17 cellular contexts compared by ENCODE assay signal in genomic region chr10:51244308-51244707, GRCh38.
A peak's percentile ranks its signal among the peaks of the same experiment; 100 is the strongest.
DNase-seq lines count a peak whose midpoint lies in the region; ATAC-seq and TF ChIP-seq lines count a peak whose summit lies in the region.
"Had no signal": no experiment of that assay in that cellular context is flagged by ENCODE, and none has a peak within 500 bp of the region (broad histone marks: within the 10 kb centered on the region; RNA-seq: fewer than 3 reads in every experiment).

No MANE protein-coding gene starts in this region.

- H4K20me1 ChIP-seq in hepatocyte (ENCODE audit: insufficient read depth, poor library complexity, severe bottlenecking), result no peaks in the 10 kb centered on the region

- DNase-seq in hepatocyte (ENCODE audit: low spot score), result no peak
- DNase-seq in psoas muscle, result no peak
- DNase-seq in cerebellum (ENCODE audit: low spot score), result no peak
- DNase-seq in central memory CD4-positive, alpha-beta T cell, result no peak
- no peak for DNase-seq in nucleus accumbens (lab: John Stamatoyannopoulos, UW)
- no peak for DNase-seq in cerebellar cortex (ENCODE audit: low spot score)
- DNase-seq: aorta; effector CD4-positive, alpha-beta T cell; foreskin keratinocyte; immature natural killer cell; NCI-H146; NCI-H446; stimulated activated CD4-positive, alpha-beta T cell treated with anti-CD3 and anti-CD28 coated beads, Interleukin-4, amount 100 ng/mL, for 24 hours had no signal

- H3K36me3 Mint-ChIP-seq in brain, result no peaks in the 10 kb centered on the region
- H3K36me3 Mint-ChIP-seq: immature natural killer cell had no signal

- H3K79me2 ChIP-seq in hepatocyte, result no peaks in the 10 kb centered on the region

- no peaks in the 10 kb centered on the region for H3K27me3 Mint-ChIP-seq in brain
- H3K27me3 Mint-ChIP-seq: activated T-helper 17 cell treated with anti-CD3 and anti-CD28 coated beads, Interleukin-2, amount 50 U/mL, for 72 hours had no signal

- H3K27me3 ChIP-seq in HUES6 (ENCODE audit: control insufficient read depth, insufficient read depth, low read length) (no peaks in the 10 kb centered on the region), hepatocyte (no peaks in the 10 kb centered on the region), psoas muscle (ENCODE audit: insufficient read depth in 3 of 3, low read length in 2 of 3) (no peaks in the 10 kb centered on the region)
- H3K27me3 ChIP-seq: foreskin keratinocyte had no signal

- intact Hi-C loops in psoas muscle (cut with DNase I), result loop anchor here in 1 of 2 donors (10.0 kb wide), 1 partner anchor 170 kb away; the partner anchor contains the start of gene PRKG1

- peak overlapping the region; percentile 34 to 67 (median 55) for H3K4me3 Mint-ChIP-seq in brain
- H3K4me3 Mint-ChIP-seq: activated T-helper 17 cell treated with anti-CD3 and anti-CD28 coated beads, Interleukin-2, amount 50 U/mL, for 72 hours; HFFc6; immature natural killer cell had no signal

- H3K27ac ChIP-seq in HUES6 (ENCODE audit: low read depth, low read length) (peak overlapping the region; percentile 75; the same call in 1 of the 2 replicates), hepatocyte (no peak overlapping the region), psoas muscle (no peak overlapping the region)
- H3K27ac ChIP-seq: foreskin keratinocyte had no signal

- H2AFZ ChIP-seq in hepatocyte, result no peak overlapping the region

- TF ChIP-seq CTCF in brain (conservative IDR thresholded peaks at IDR 0.05) (no peak), hepatocyte (IDR thresholded peaks at IDR 0.05; ENCODE audit: poor library complexity) (no peak), psoas muscle (IDR thresholded peaks at IDR 0.05) (no peak)

- peak overlapping the region; percentile 6 for H3K4me2 ChIP-seq in hepatocyte

- H3K27ac Mint-ChIP-seq in brain, result peak overlapping the region; percentile 60 to 88 (median 76)
- H3K27ac Mint-ChIP-seq: activated T-helper 17 cell treated with anti-CD3 and anti-CD28 coated beads, Interleukin-2, amount 50 U/mL, for 72 hours; HFFc6; immature natural killer cell had no signal

- peak overlapping the region; percentile 16; the same call in 1 of the 2 replicates for H3K4me3 ChIP-seq in HUES6 (ENCODE audit: low read depth, low read length)
- no peak overlapping the region for H3K4me3 ChIP-seq in hepatocyte
- H3K4me3 ChIP-seq in psoas muscle, result no peak overlapping the region

- no peaks in the 10 kb centered on the region for H3K9me3 Mint-ChIP-seq in brain
- H3K9me3 Mint-ChIP-seq: activated T-helper 17 cell treated with anti-CD3 and anti-CD28 coated beads, Interleukin-2, amount 50 U/mL, for 72 hours; HFFc6 had no signal

- H3K9me3 ChIP-seq in HUES6 (ENCODE audit: control insufficient read depth, insufficient read depth, low read depth, low read length) (no peaks in the 10 kb centered on the region), hepatocyte (ENCODE audit: low read depth) (no peaks in the 10 kb centered on the region), psoas muscle (no peaks in the 10 kb centered on the region)

- ATAC-seq in psoas muscle, result peak; percentile 84 to 87 (median 85)
- ATAC-seq: activated T-helper 17 cell treated with anti-CD3 and anti-CD28 coated beads, Interleukin-2, amount 50 U/mL, for 72 hours; foreskin keratinocyte had no signal

- H3K9me2 ChIP-seq in hepatocyte (replicated peaks; ENCODE audit: insufficient read depth), result no peaks in the 10 kb centered on the region

- 8% methylated on average over 1 of the region's 1 CpG for WGBS in hepatocyte (ENCODE audit: low lambda C conversion rate, missing lambda C conversion rate)
- WGBS in psoas muscle, 3 donors, result 11 to 44% (median 20%) methylated on average over 1 of the region's 1 CpG

- no peak overlapping the region for H3K9ac ChIP-seq in HUES6 (ENCODE audit: low read length)

- H3K4me1 Mint-ChIP-seq in brain, result peaks cover 69% of the 10 kb centered on the region
- H3K4me1 Mint-ChIP-seq: activated T-helper 17 cell treated with anti-CD3 and anti-CD28 coated beads, Interleukin-2, amount 50 U/mL, for 72 hours had no signal

- peaks cover 32% of the 10 kb centered on the region for H3K4me1 ChIP-seq in HUES6 (ENCODE audit: control insufficient read depth, insufficient read depth, low read length)
- peaks cover 8% of the 10 kb centered on the region for H3K4me1 ChIP-seq in hepatocyte (ENCODE audit: insufficient read depth)
- peaks cover 37% of the 10 kb centered on the region for H3K4me1 ChIP-seq in psoas muscle
- H3K4me1 ChIP-seq: foreskin keratinocyte had no signal

- H3K36me3 ChIP-seq in HUES6 (ENCODE audit: control insufficient read depth, insufficient read depth, low read length), result no peaks in the 10 kb centered on the region
- no peaks in the 10 kb centered on the region for H3K36me3 ChIP-seq in hepatocyte (replicated peaks; ENCODE audit: insufficient read depth, low read depth)
- no peaks in the 10 kb centered on the region for H3K36me3 ChIP-seq in psoas muscle (ENCODE audit: insufficient read depth in 1 of 2, low read depth in 1 of 2)
